In genomic region chr10:43138757-43139241, GRCh38 we compare ENCODE assay signal across 8 cellular contexts. TPM values are rescaled to one million over a fixed set of nuclear protein-coding genes. Genes with fewer than 3 reads are reported as not detected.
DNase-seq lines count a peak whose midpoint lies in the region; ATAC-seq and TF ChIP-seq lines count a peak whose summit lies in the region.

No MANE protein-coding gene starts in this region.

- H3K27ac Mint-ChIP-seq in WTC11 = no peak overlapping the region

- TF ChIP-seq POLR2A in lower leg skin (IDR thresholded peaks at IDR 0.05) = no peak

- H2AFZ ChIP-seq in Loucy (ENCODE audit: low read length) = peak overlapping the region; percentile 1; the same call in 1 of the 2 replicates

- H3K36me3 Mint-ChIP-seq in WTC11 = no peaks in the 10 kb centered on the region

- ATAC-seq in GM21786 (IDR thresholded peaks at IDR 0.05; ENCODE audit: unreplicated experiment) = peak; percentile 27
- ATAC-seq in WTC11 = peak; percentile 39

- peaks cover 31% of the 10 kb centered on the region for H3K27me3 Mint-ChIP-seq in WTC11 (ENCODE audit: low read depth)

- intact Hi-C loops in lower leg skin (cut with DNase I; ENCODE audit: low total_unique reads) = no loop called here

- H3K36me3 ChIP-seq in Loucy (ENCODE audit: insufficient read depth, low read length) = no peaks in the 10 kb centered on the region

- no peaks in the 10 kb centered on the region for H3F3A ChIP-seq in Loucy (ENCODE audit: low read depth)

- TF ChIP-seq CTCF in Loucy (conservative IDR thresholded peaks at IDR 0.05; ENCODE audit: low read length) (0 out of 2 replicates have a peak, but pooled peaks have one; percentile 15), WTC11 (IDR thresholded peaks at IDR 0.05) (no peak), choroid plexus epithelial cell (conservative IDR thresholded peaks at IDR 0.05; ENCODE audit: low read depth, low read length) (no peak), lower leg skin (IDR thresholded peaks at IDR 0.05) (no peak)

- peak overlapping the region; percentile 89 for H3K4me3 Mint-ChIP-seq in WTC11

- H3K4me3 ChIP-seq in Loucy (ENCODE audit: low read length, poor library complexity, severe bottlenecking) (peak overlapping the region; percentile 83), choroid plexus epithelial cell (ENCODE audit: low read depth, low read length) (peak overlapping the region; percentile 86), lower leg skin (ENCODE audit: low read depth, poor library complexity, severe bottlenecking) (peak overlapping the region; percentile 81)

- 0 to 1% methylated on average over 22 of the region's 22 CpGs for WGBS in lower leg skin, 2 donors

- peaks cover 77% of the 10 kb centered on the region for H3K79me2 ChIP-seq in Loucy (ENCODE audit: insufficient read depth, low read length)

- peak overlapping the region; percentile 88 for H3K4me2 ChIP-seq in Loucy (ENCODE audit: low read depth, low read length, poor library complexity, severe bottlenecking)

- H3K9me2 ChIP-seq in Loucy (replicated peaks; ENCODE audit: low read depth, low read length) = no peaks in the 10 kb centered on the region

- POLR2A ChIA-PET in WTC11 (lab: Charles Lee) = interaction anchor here (0.5 kb wide), 1 partner anchor 427 kb away, joined by 7 read pairs; no protein-coding TSS in a partner anchor

- H3K27me3 ChIP-seq in Loucy (ENCODE audit: insufficient read depth, low read length, poor library complexity, severe bottlenecking) = no peaks in the 10 kb centered on the region

- H3K9me3 ChIP-seq in Loucy (ENCODE audit: insufficient read depth, low read depth, low read length) = no peaks in the 10 kb centered on the region

- no peaks in the 10 kb centered on the region for H3K9me3 Mint-ChIP-seq in WTC11

- peak overlapping the region; percentile 75 for H3K9ac ChIP-seq in Loucy (ENCODE audit: low read depth, low read length, poor library complexity, severe bottlenecking)

- CTCF ChIA-PET in WTC11 (lab: Charles Lee) = interaction anchor here (2.1 kb wide), 1 partner anchor 63 kb away, joined by 9 read pairs; no protein-coding TSS in a partner anchor

- H4K20me1 ChIP-seq in Loucy (ENCODE audit: insufficient read depth, low read length, poor library complexity, severe bottlenecking) = peaks cover 54% of the 10 kb centered on the region

- H3K4me1 Mint-ChIP-seq in WTC11 = peaks cover 14% of the 10 kb centered on the region

- peak; percentile 56 for DNase-seq in G401 (ENCODE audit: low spot score)
- no peak for DNase-seq in WTC11 (ENCODE audit: low spot score)
- peak; percentile 46 for DNase-seq in choroid plexus epithelial cell (ENCODE audit: low read depth)
- no peak for DNase-seq in lower leg skin (ENCODE audit: low spot score in 2 of 2)
- peak; percentile 37 for DNase-seq in stimulated activated CD8-positive, alpha-beta memory T cell treated with anti-CD3 and anti-CD28 coated beads, Interleukin-12 subunit alpha, Interleukin-12 subunit beta, amount 100 ng/mL, for 1 hour (ENCODE audit: low read depth)
- DNase-seq in NCI-H1048 (lab: John Stamatoyannopoulos, UW) = no peak

- peaks cover 62% of the 10 kb centered on the region for H3K4me1 ChIP-seq in Loucy (ENCODE audit: insufficient read depth, low read length, poor library complexity, severe bottlenecking)

- in situ Hi-C loops in G401 (cut with HindIII; ENCODE audit: low sequenced_read_pairs) = no loop called here

TF ChIP-seq in WTC11, 78 proteins besides CTCF, POLR2A, EP300 and RAD21:
- TF ChIP-seq IRF1 (CRISPR knock-in tag; IDR thresholded peaks at IDR 0.05) (no peak), NR1H2 (CRISPR knock-in tag; IDR thresholded peaks at IDR 0.05) (no peak), ZNF416 (CRISPR knock-in tag; IDR thresholded peaks at IDR 0.05) (no peak)

RNA-seq across cellular contexts. Expression of gene CSGALNACT2, which starts 0.6 kb away (rescaled TPM):
- 4.3 and 9.2 TPM in 2 replicates for total RNA-seq in G401 (2014; rRNA removed; shearing (Covaris generic))
- total RNA-seq in WTC11 (2021) (5.1 to 5.7 TPM (median 5.2 TPM) in 3 replicates), lower leg skin (10 to 100 TPM; 12.9 to 16.7 (median 15.4) TPM)

Comparison
In these comparisons a context has a peak if more than half of its experiments do, and no peak if none do; other contexts are left out.
1. DNase-seq: peak in G401 (single experiment), choroid plexus epithelial cell (single experiment) and stimulated activated CD8-positive, alpha-beta memory T cell treated with anti-CD3 and anti-CD28 coated beads, Interleukin-12 subunit alpha, Interleukin-12 subunit beta, amount 100 ng/mL, for 1 hour (single experiment); none in WTC11 (single experiment), lower leg skin (0 of 2) and NCI-H1048 (single experiment).
2. Peak in every context shown above with its lines, with median percentiles within 50 percentile points of each other: H3K4me3 ChIP-seq.